ENCODE assay signal across 1 cellular context in the genomic region with DNA sequence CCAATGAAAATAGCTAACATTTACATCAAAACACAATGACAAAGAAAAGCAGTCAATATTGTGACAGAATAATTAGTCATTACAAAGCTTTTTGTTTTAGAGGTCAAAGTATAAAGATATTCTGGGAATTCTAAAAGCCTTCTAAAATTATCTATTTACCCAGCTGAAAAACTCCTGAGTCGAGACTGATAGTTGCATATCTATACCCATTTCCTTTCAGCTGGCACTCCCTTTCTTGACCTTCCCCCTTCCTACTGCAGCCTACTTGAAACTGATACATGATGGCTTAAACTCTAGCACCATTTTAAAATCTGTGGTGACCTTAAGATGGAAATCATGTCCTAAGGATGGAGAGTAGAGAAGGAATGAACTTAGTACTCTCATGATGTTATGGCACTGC.
TF ChIP-seq lines count a peak whose summit lies in the region.

No MANE protein-coding gene starts in this region.

TF ChIP-seq in K562, 482 proteins besides CTCF, POLR2A, EP300 and RAD21 (continued from another document and continues in another):
- peak in 1 of 2 experiments; percentile 58; a peak in 2 of 4 replicates for TF ChIP-seq MNT (conservative IDR thresholded peaks at IDR 0.05)
- TF ChIP-seq NFATC3 (IDR thresholded peaks at IDR 0.05), result no peak
- no peak for TF ChIP-seq HNRNPL (IDR thresholded peaks at IDR 0.05; ENCODE audit: low read depth, low read length)
- no peak for TF ChIP-seq GATAD2A (IDR thresholded peaks at IDR 0.05)
- TF ChIP-seq, protein P1, sequence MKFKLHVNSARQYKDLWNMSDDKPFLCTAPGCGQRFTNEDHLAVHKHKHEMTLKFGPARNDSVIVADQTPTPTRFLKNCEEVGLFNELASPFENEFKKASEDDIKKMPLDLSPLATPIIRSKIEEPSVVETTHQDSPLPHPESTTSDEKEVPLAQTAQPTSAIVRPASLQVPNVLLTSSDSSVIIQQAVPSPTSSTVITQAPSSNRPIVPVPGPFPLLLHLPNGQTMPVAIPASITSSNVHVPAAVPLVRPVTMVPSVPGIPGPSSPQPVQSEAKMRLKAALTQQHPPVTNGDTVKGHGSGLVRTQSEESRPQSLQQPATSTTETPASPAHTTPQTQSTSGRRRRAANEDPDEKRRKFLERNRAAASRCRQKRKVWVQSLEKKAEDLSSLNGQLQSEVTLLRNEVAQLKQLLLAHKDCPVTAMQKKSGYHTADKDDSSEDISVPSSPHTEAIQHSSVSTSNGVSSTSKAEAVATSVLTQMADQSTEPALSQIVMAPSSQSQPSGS (CRISPR knock-in tag; IDR thresholded peaks at IDR 0.05), result no peak
- TF ChIP-seq MAZ (CRISPR knock-in tag; conservative IDR thresholded peaks at IDR 0.05 in 1 of 2, IDR thresholded peaks at IDR 0.05 in 1 of 2), result no peak
- no peak for TF ChIP-seq BACH1 (tag; IDR thresholded peaks at IDR 0.05)
- peak; percentile 67 for TF ChIP-seq FOXA1 (IDR thresholded peaks at IDR 0.05; ENCODE audit: borderline replicate concordance)
- no peak for TF ChIP-seq ZNF224 (CRISPR knock-in tag; IDR thresholded peaks at IDR 0.05)
- no peak for TF ChIP-seq PCBP1 (IDR thresholded peaks at IDR 0.05; ENCODE audit: low read depth, low read length, poor library complexity, severe bottlenecking)
- TF ChIP-seq STAG1 (CRISPR knock-in tag; IDR thresholded peaks at IDR 0.05; ENCODE audit: borderline replicate concordance), result no peak
- TF ChIP-seq HDAC8 (tag; IDR thresholded peaks at IDR 0.05), result no peak
- no peak for TF ChIP-seq SIN3A (IDR thresholded peaks at IDR 0.05; ENCODE audit: borderline replicate concordance in 2 of 2, control insufficient read depth in 1 of 2, low read depth in 2 of 2, low read length in 2 of 2)
- TF ChIP-seq ZNF146 (CRISPR knock-in tag; IDR thresholded peaks at IDR 0.05; ENCODE audit: unreplicated experiment), result no peak
- no peak for TF ChIP-seq PHTF2 (CRISPR knock-in tag; IDR thresholded peaks at IDR 0.05)
- TF ChIP-seq SMAD4 (CRISPR knock-in tag; conservative IDR thresholded peaks at IDR 0.05), result peak; percentile 75
- TF ChIP-seq ZNF407 (IDR thresholded peaks at IDR 0.05; ENCODE audit: low read depth), result no peak
- no peak for TF ChIP-seq ZFP1 (CRISPR knock-in tag; IDR thresholded peaks at IDR 0.05)
- no peak for TF ChIP-seq MTA1 (IDR thresholded peaks at IDR 0.05; ENCODE audit: borderline replicate concordance)
- TF ChIP-seq EWSR1 (IDR thresholded peaks at IDR 0.05; ENCODE audit: borderline replicate concordance, low read depth, partially characterized antibody), result no peak
- TF ChIP-seq NCOA6 (IDR thresholded peaks at IDR 0.05), result no peak
- no peak for TF ChIP-seq MYC (IDR thresholded peaks at IDR 0.05; ENCODE audit: low read depth, low read length)
- no peak for TF ChIP-seq MYC (CRISPR knock-in tag; IDR thresholded peaks at IDR 0.05; ENCODE audit: borderline replicate concordance, low read depth)
- TF ChIP-seq ZNF140 (CRISPR knock-in tag; IDR thresholded peaks at IDR 0.05), result no peak
- peak; percentile 54; the same call in 1 of the 2 replicates for TF ChIP-seq JUND (IDR thresholded peaks at IDR 0.05; ENCODE audit: borderline replicate concordance, low read depth, low read length)
- TF ChIP-seq JUND (tag; IDR thresholded peaks at IDR 0.05; ENCODE audit: borderline replicate concordance, low read depth, low read length), result no peak
- no peak for TF ChIP-seq HNRNPLL (IDR thresholded peaks at IDR 0.05; ENCODE audit: low read depth, low read length, poor library complexity, severe bottlenecking)
- TF ChIP-seq TFAM (CRISPR knock-in tag; conservative IDR thresholded peaks at IDR 0.05), result no peak
- no peak for TF ChIP-seq SNRNP70 (optimal IDR thresholded peaks at IDR 0.05; ENCODE audit: low read depth, low read length)
- TF ChIP-seq, protein P2, sequence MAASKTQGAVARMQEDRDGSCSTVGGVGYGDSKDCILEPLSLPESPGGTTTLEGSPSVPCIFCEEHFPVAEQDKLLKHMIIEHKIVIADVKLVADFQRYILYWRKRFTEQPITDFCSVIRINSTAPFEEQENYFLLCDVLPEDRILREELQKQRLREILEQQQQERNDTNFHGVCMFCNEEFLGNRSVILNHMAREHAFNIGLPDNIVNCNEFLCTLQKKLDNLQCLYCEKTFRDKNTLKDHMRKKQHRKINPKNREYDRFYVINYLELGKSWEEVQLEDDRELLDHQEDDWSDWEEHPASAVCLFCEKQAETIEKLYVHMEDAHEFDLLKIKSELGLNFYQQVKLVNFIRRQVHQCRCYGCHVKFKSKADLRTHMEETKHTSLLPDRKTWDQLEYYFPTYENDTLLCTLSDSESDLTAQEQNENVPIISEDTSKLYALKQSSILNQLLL (CRISPR knock-in tag; IDR thresholded peaks at IDR 0.05; ENCODE audit: borderline replicate concordance), result no peak
- no peak for TF ChIP-seq BRCA1 (IDR thresholded peaks at IDR 0.05)
- TF ChIP-seq BRCA1 (CRISPR knock-in tag; IDR thresholded peaks at IDR 0.05), result no peak
- peak; percentile 65 to 95; a peak in 3 of 4 replicates for TF ChIP-seq HDAC1 (IDR thresholded peaks at IDR 0.05)
- TF ChIP-seq SMAD2 (IDR thresholded peaks at IDR 0.05; ENCODE audit: low read depth, low read length), result no peak
- peak; percentile 94 for TF ChIP-seq CBFA2T2 (conservative IDR thresholded peaks at IDR 0.05)
- no peak for TF ChIP-seq DDX20 (tag; IDR thresholded peaks at IDR 0.05; ENCODE audit: low read depth)
- peak; percentile 64 for TF ChIP-seq NR2C1 (IDR thresholded peaks at IDR 0.05)
- TF ChIP-seq NR2C1 (tag; IDR thresholded peaks at IDR 0.05), result peak; percentile 64
- TF ChIP-seq, protein P3, sequence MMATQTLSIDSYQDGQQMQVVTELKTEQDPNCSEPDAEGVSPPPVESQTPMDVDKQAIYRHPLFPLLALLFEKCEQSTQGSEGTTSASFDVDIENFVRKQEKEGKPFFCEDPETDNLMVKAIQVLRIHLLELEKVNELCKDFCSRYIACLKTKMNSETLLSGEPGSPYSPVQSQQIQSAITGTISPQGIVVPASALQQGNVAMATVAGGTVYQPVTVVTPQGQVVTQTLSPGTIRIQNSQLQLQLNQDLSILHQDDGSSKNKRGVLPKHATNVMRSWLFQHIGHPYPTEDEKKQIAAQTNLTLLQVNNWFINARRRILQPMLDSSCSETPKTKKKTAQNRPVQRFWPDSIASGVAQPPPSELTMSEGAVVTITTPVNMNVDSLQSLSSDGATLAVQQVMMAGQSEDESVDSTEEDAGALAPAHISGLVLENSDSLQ (IDR thresholded peaks at IDR 0.05), result peak; percentile 13; the same call in 1 of the 2 replicates
- TF ChIP-seq, protein P4, sequence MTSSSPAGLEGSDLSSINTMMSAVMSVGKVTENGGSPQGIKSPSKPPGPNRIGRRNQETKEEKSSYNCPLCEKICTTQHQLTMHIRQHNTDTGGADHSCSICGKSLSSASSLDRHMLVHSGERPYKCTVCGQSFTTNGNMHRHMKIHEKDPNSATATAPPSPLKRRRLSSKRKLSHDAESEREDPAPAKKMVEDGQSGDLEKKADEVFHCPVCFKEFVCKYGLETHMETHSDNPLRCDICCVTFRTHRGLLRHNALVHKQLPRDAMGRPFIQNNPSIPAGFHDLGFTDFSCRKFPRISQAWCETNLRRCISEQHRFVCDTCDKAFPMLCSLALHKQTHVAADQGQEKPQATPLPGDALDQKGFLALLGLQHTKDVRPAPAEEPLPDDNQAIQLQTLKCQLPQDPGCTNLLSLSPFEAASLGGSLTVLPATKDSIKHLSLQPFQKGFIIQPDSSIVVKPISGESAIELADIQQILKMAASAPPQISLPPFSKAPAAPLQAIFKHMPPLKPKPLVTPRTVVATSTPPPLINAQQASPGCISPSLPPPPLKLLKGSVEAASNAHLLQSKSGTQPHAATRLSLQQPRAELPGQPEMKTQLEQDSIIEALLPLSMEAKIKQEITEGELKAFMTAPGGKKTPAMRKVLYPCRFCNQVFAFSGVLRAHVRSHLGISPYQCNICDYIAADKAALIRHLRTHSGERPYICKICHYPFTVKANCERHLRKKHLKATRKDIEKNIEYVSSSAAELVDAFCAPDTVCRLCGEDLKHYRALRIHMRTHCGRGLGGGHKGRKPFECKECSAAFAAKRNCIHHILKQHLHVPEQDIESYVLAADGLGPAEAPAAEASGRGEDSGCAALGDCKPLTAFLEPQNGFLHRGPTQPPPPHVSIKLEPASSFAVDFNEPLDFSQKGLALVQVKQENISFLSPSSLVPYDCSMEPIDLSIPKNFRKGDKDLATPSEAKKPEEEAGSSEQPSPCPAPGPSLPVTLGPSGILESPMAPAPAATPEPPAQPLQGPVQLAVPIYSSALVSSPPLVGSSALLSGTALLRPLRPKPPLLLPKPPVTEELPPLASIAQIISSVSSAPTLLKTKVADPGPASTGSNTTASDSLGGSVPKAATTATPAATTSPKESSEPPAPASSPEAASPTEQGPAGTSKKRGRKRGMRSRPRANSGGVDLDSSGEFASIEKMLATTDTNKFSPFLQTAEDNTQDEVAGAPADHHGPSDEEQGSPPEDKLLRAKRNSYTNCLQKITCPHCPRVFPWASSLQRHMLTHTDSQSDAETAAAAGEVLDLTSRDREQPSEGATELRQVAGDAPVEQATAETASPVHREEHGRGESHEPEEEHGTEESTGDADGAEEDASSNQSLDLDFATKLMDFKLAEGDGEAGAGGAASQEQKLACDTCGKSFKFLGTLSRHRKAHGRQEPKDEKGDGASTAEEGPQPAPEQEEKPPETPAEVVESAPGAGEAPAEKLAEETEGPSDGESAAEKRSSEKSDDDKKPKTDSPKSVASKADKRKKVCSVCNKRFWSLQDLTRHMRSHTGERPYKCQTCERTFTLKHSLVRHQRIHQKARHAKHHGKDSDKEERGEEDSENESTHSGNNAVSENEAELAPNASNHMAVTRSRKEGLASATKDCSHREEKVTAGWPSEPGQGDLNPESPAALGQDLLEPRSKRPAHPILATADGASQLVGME (CRISPR knock-in tag; IDR thresholded peaks at IDR 0.05), result no peak
- TF ChIP-seq ZBTB17 (CRISPR knock-in tag; IDR thresholded peaks at IDR 0.05), result no peak
- TF ChIP-seq FOXK2 (conservative IDR thresholded peaks at IDR 0.05 in 1 of 2, IDR thresholded peaks at IDR 0.05 in 1 of 2; ENCODE audit: low read depth in 2 of 2), result no peak
- peak; percentile 99 for TF ChIP-seq KDM1A (IDR thresholded peaks at IDR 0.05)
- no peak for TF ChIP-seq POU5F1 (IDR thresholded peaks at IDR 0.05; ENCODE audit: borderline replicate concordance, low read depth, low read length, partially characterized antibody)
- TF ChIP-seq KHSRP (IDR thresholded peaks at IDR 0.05), result no peak
